8 cellular contexts compared by ENCODE assay signal in genomic region chrX:14095702-14096101, GRCh38.
DNase-seq lines count a peak whose midpoint lies in the region; ATAC-seq, FAIRE-seq and TF ChIP-seq lines count a peak whose summit lies in the region.

No MANE protein-coding gene starts in this region.

- no CpG with 5 or more reads among the region's 13 CpGs for WGBS in iPS DF 6.9 (ENCODE audit: insufficient coverage, insufficient read length)

- H3K79me2 ChIP-seq in OCI-LY3 (ENCODE audit: low read length), result no peaks in the 10 kb centered on the region

- no peak overlapping the region for H3K4me3 Mint-ChIP-seq in activated naive CD8-positive, alpha-beta T cell treated with anti-CD3 and anti-CD28 coated beads, Interleukin-2, amount 50 U/mL, for 24 hours

- peak overlapping the region; percentile 14; the same call in 1 of the 2 replicates for H3K9ac ChIP-seq in OCI-LY3 (ENCODE audit: low read length)

- no peaks in the 10 kb centered on the region for H4K20me1 ChIP-seq in OCI-LY3 (ENCODE audit: insufficient read depth, low read length)

- H3K27ac ChIP-seq in OCI-LY3 (ENCODE audit: low read length) (no peak overlapping the region), iPS DF 6.9 (ENCODE audit: low read length) (no peak overlapping the region)

- no peaks in the 10 kb centered on the region for H3K9me3 Mint-ChIP-seq in activated naive CD8-positive, alpha-beta T cell treated with anti-CD3 and anti-CD28 coated beads, Interleukin-2, amount 50 U/mL, for 24 hours

- no peak for TF ChIP-seq POLR2A in H54 (IDR thresholded peaks at IDR 0.05; ENCODE audit: low read depth, low read length)

- H3K36me3 Mint-ChIP-seq in activated naive CD8-positive, alpha-beta T cell treated with anti-CD3 and anti-CD28 coated beads, Interleukin-2, amount 50 U/mL, for 24 hours (ENCODE audit: low read depth), result no peaks in the 10 kb centered on the region

- H3K27me3 ChIP-seq in OCI-LY3 (ENCODE audit: low read depth, low read length) (peaks cover 11% of the 10 kb centered on the region), iPS DF 6.9 (ENCODE audit: control insufficient read depth, insufficient read depth, low read length) (no peaks in the 10 kb centered on the region)

- H3K27me3 Mint-ChIP-seq in activated naive CD8-positive, alpha-beta T cell treated with anti-CD3 and anti-CD28 coated beads, Interleukin-2, amount 50 U/mL, for 24 hours, result peaks cover 1% of the 10 kb centered on the region

- H3K4me3 ChIP-seq in OCI-LY3 (ENCODE audit: low read length), result peak overlapping the region; percentile 68
- H3K4me3 ChIP-seq in iPS DF 6.9 (ENCODE audit: low read length), result no peak overlapping the region

- H3K36me3 ChIP-seq in OCI-LY3 (replicated peaks; ENCODE audit: low read depth, low read length) (no peaks in the 10 kb centered on the region), iPS DF 6.9 (ENCODE audit: control insufficient read depth, insufficient read depth, low read length) (no peaks in the 10 kb centered on the region)

- no peak for FAIRE-seq in H54 (lab: Jason Lieb, UNC)

- DNase-seq in Daoy (ENCODE audit: low read depth), result peak; percentile 35
- peak; percentile 1 for DNase-seq in H54 (ENCODE audit: insufficient read length, low spot score)
- peak; percentile 16 for DNase-seq in activated naive CD8-positive, alpha-beta T cell treated with anti-CD3 and anti-CD28 coated beads, Interleukin-2, amount 50 U/mL, for 24 hours
- peak; percentile 31 for DNase-seq in iPS DF 6.9 (ENCODE audit: low read depth, low spot score)
- peak; percentile 5 to 42 for DNase-seq in stimulated activated CD4-positive, alpha-beta T cell treated with anti-CD3 and anti-CD28 coated beads, Interleukin-2, amount 100 ng/mL, for 48 hours
- no peak for DNase-seq in HUDEP-2 (lab: John Stamatoyannopoulos, UW; ENCODE audit: unreplicated experiment in 76 of 76)
- DNase-seq in SKM-1 (lab: John Stamatoyannopoulos, UW; ENCODE audit: unreplicated experiment), result no peak

- H2AFZ ChIP-seq in OCI-LY3 (ENCODE audit: low read depth, low read length), result peak overlapping the region; percentile 91

- H3K4me1 Mint-ChIP-seq in activated naive CD8-positive, alpha-beta T cell treated with anti-CD3 and anti-CD28 coated beads, Interleukin-2, amount 50 U/mL, for 24 hours, result no peaks in the 10 kb centered on the region

- H3K4me1 ChIP-seq in OCI-LY3 (ENCODE audit: low read length), result no peaks in the 10 kb centered on the region
- no peaks in the 10 kb centered on the region for H3K4me1 ChIP-seq in iPS DF 6.9 (ENCODE audit: control insufficient read depth, insufficient read depth, low read length)

- H3K9me3 ChIP-seq in OCI-LY3 (ENCODE audit: insufficient read depth, low read length), result no peaks in the 10 kb centered on the region
- H3K9me3 ChIP-seq in iPS DF 6.9 (ENCODE audit: control insufficient read depth, insufficient read depth, low read length), result no peaks in the 10 kb centered on the region

- H3K4me2 ChIP-seq in OCI-LY3 (ENCODE audit: low read length), result peak overlapping the region; percentile 74

- no peak overlapping the region for H3K27ac Mint-ChIP-seq in activated naive CD8-positive, alpha-beta T cell treated with anti-CD3 and anti-CD28 coated beads, Interleukin-2, amount 50 U/mL, for 24 hours

- no peak for ATAC-seq in activated naive CD8-positive, alpha-beta T cell treated with anti-CD3 and anti-CD28 coated beads, Interleukin-2, amount 50 U/mL, for 24 hours

- TF ChIP-seq CTCF in OCI-LY3 (IDR thresholded peaks at IDR 0.05; ENCODE audit: low read depth, low read length), result peak; percentile 72

Comparison
In these comparisons a context has a peak if more than half of its experiments do, and no peak if none do; other contexts are left out.
1. DNase-seq: peak in Daoy (single experiment), H54 (single experiment), activated naive CD8-positive, alpha-beta T cell treated with anti-CD3 and anti-CD28 coated beads, Interleukin-2, amount 50 U/mL, for 24 hours (single experiment), iPS DF 6.9 (single experiment) and stimulated activated CD4-positive, alpha-beta T cell treated with anti-CD3 and anti-CD28 coated beads, Interleukin-2, amount 100 ng/mL, for 48 hours (2 of 2); none in HUDEP-2 (0 of 76) and SKM-1 (single experiment).